Comparison of ENCODE assay signal across 18 cellular contexts in the genomic region with DNA sequence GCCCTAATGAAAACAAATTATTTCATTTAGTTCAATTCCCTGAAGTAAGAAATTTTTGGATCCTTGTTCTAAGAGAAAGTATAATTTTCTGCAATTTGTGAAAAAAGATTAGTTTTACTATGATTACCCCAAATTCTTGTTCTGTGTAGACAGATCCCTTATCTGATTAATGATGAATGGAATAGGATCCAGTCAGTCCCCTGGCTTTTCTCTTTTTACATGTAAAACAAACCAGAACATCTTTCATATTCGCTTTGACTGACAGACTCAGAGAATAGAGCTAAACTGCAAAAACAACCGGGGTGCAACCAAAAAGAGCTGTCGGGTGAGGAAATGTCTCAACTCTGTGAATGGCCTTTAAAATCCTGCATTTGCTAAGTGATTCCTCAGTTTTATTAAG.
DNase-seq lines count a peak whose midpoint lies in the region; ATAC-seq and TF ChIP-seq lines count a peak whose summit lies in the region.
"Had no signal": no experiment of that assay in that cellular context is flagged by ENCODE, and none has a peak within 500 bp of the region (broad histone marks: within the 10 kb centered on the region; RNA-seq: fewer than 3 reads in every experiment).

No MANE protein-coding gene starts in this region.

- no peak overlapping the region for H4K5ac ChIP-seq in IMR-90 (ENCODE audit: low read depth, low read length)

- H3K4me3 ChIP-seq in ACC112 (ENCODE audit: low read depth, low read length) (no peak overlapping the region), IMR-90 (ENCODE audit: insufficient read depth, low read depth, low read length) (no peak overlapping the region), RWPE2 (ENCODE audit: severe bottlenecking) (no peak overlapping the region), ascending aorta (no peak overlapping the region)
- H3K4me3 ChIP-seq: A549, GM23338 had no signal

- dilution Hi-C loops in IMR-90 (cut with HindIII; ENCODE audit: low sequenced_read_pairs, unreplicated experiment), result no loop called here

- H2AK5ac ChIP-seq in IMR-90 (ENCODE audit: low read depth, low read length), result no peak overlapping the region

- H3K56ac ChIP-seq in IMR-90 (ENCODE audit: extremely low read depth, insufficient read depth, low read length), result no peak overlapping the region

- intact Hi-C loops in IMR-90 (cut with micrococcal nuclease), result no loop called here
- intact Hi-C loops in posterior cingulate gyrus (cut with DNase I), result no loop called here
- intact Hi-C loops in ascending aorta (cut with DNase I), result no loop called here

- H3K9me3 ChIP-seq in IMR-90 (ENCODE audit: control insufficient read depth, insufficient read depth, low read length) (no peaks in the 10 kb centered on the region), RWPE2 (ENCODE audit: severe bottlenecking) (no peaks in the 10 kb centered on the region), ascending aorta (no peaks in the 10 kb centered on the region)
- H3K9me3 ChIP-seq: A549 had no signal

- no peak overlapping the region for H2BK15ac ChIP-seq in IMR-90 (ENCODE audit: low read depth, low read length)

- no peaks in the 10 kb centered on the region for H3K79me2 ChIP-seq in ACC112 (ENCODE audit: control insufficient read depth, insufficient read depth, low read length, unreplicated experiment)

- TF ChIP-seq CTCF in IMR-90 (conservative IDR thresholded peaks at IDR 0.05; ENCODE audit: low read depth, low read length) (no peak), RWPE2 (IDR thresholded peaks at IDR 0.05; ENCODE audit: poor library complexity, severe bottlenecking) (no peak), ascending aorta (IDR thresholded peaks at IDR 0.05) (no peak)

- no peaks in the 10 kb centered on the region for H3K27me3 ChIP-seq in ACC112 (ENCODE audit: insufficient read depth, low read length)
- no peaks in the 10 kb centered on the region for H3K27me3 ChIP-seq in IMR-90 (ENCODE audit: control insufficient read depth, insufficient read depth, low read length)
- no peaks in the 10 kb centered on the region for H3K27me3 ChIP-seq in RWPE2 (ENCODE audit: insufficient read depth, poor library complexity, severe bottlenecking)
- H3K27me3 ChIP-seq in ascending aorta, result no peaks in the 10 kb centered on the region

- no peak overlapping the region for H3K14ac ChIP-seq in IMR-90 (replicated peaks; ENCODE audit: low read depth, low read length)

- no peak overlapping the region for H3K18ac ChIP-seq in IMR-90 (ENCODE audit: low read depth, low read length)

- H2AFZ ChIP-seq in ACC112 (ENCODE audit: low read length, unreplicated experiment) (peak overlapping the region; percentile 20), IMR-90 (replicated peaks; ENCODE audit: low read length, poor library complexity) (no peak overlapping the region)
- H2AFZ ChIP-seq: GM23338 had no signal

- H3K4me1 ChIP-seq in ACC112 (ENCODE audit: control insufficient read depth, insufficient read depth, low read length, unreplicated experiment) (peaks cover 46% of the 10 kb centered on the region), IMR-90 (ENCODE audit: control insufficient read depth, insufficient read depth, low read length) (peaks cover 9% of the 10 kb centered on the region), RWPE2 (ENCODE audit: insufficient read depth, poor library complexity, severe bottlenecking) (peaks cover 26% of the 10 kb centered on the region), ascending aorta (no peaks in the 10 kb centered on the region)

- H3K27ac ChIP-seq in ACC112 (ENCODE audit: low read depth, low read length), result peak overlapping the region; percentile 87
- no peak overlapping the region for H3K27ac ChIP-seq in IMR-90 (ENCODE audit: insufficient read depth, low read length)
- H3K27ac ChIP-seq in RWPE2 (ENCODE audit: poor library complexity, severe bottlenecking), result peak overlapping the region; percentile 94
- H3K27ac ChIP-seq in ascending aorta, result no peak overlapping the region
- H3K27ac ChIP-seq: A549 had no signal

- H4K8ac ChIP-seq in IMR-90 (ENCODE audit: low read depth in 2 of 2, low read length in 2 of 2), result no peak overlapping the region

- no CpG with 5 or more reads among the region's 3 CpGs for WGBS in IMR-90 (ENCODE audit: extremely low coverage in 2 of 2, insufficient read length in 1 of 2), 2 experiments

- no peaks in the 10 kb centered on the region for H4K20me1 ChIP-seq in IMR-90 (ENCODE audit: insufficient read depth, low read length)

- peaks cover 0 to 6% of the 10 kb centered on the region in 2 experiments; a peak in 1 of 4 replicates for H3K79me1 ChIP-seq in IMR-90 (ENCODE audit: low read depth in 1 of 2, low read length in 2 of 2)

- H2BK120ac ChIP-seq in IMR-90 (ENCODE audit: low read depth, low read length), result no peak overlapping the region

- TF ChIP-seq POLR2A in IMR-90 (IDR thresholded peaks at IDR 0.05; ENCODE audit: low read depth, low read length), result no peak

- BruUV-seq in IMR-90 (replicated peaks; lab: Mats Ljungman, UMichigan), result no TSS peak

- H3K23ac ChIP-seq in IMR-90 (ENCODE audit: low read depth, low read length), result no peak overlapping the region

- H2BK20ac ChIP-seq in IMR-90 (ENCODE audit: low read depth, low read length), result peak overlapping the region; percentile 5; the same call in 1 of the 2 replicates

- H2BK5ac ChIP-seq in IMR-90 (ENCODE audit: low read depth, low read length, poor library complexity, severe bottlenecking), result no peak overlapping the region

- DNase-seq in IMR-90 (no peak), RWPE2 (ENCODE audit: low spot score) (no peak), posterior cingulate gyrus (no peak), NCI-H510A (lab: John Stamatoyannopoulos, UW) (no peak), ascending aorta (ENCODE audit: low spot score in 2 of 2) (no peak)
- DNase-seq: 8988T; C1 segment of cervical spinal cord; Calu3; CD4-positive, alpha-beta memory T cell; COR-L47; DMS53; DMS79 treated with DMSO at 0.1 percent for 48 hours; GF-D8; H9 had no signal

- no peak overlapping the region for H3K4me2 ChIP-seq in IMR-90 (ENCODE audit: low read depth, low read length)
- H3K4me2 ChIP-seq: A549, GM23338 had no signal

- TF ChIP-seq RAD21 in IMR-90 (IDR thresholded peaks at IDR 0.05; ENCODE audit: low read length), result no peak

- H4K91ac ChIP-seq in IMR-90 (ENCODE audit: insufficient read depth, low read depth, low read length), result no peak overlapping the region

- POLR2A ChIA-PET in IMR-90 (lab: Charles Lee; ENCODE audit: unreplicated experiment), result no interaction called here

- CTCF ChIA-PET in IMR-90 (lab: Yijun Ruan, JAX), result interaction anchor here (1.0 kb wide), 1 partner anchor 161 kb away, joined by 3 read pairs; no protein-coding TSS in a partner anchor

- H2AK9ac ChIP-seq in IMR-90 (replicated peaks; ENCODE audit: low read depth, low read length, poor library complexity), result no peak overlapping the region

- ATAC-seq in IMR-90 (ENCODE audit: low read depth) (no peak), RWPE2 (ENCODE audit: low read depth) (no peak)
- ATAC-seq: A549, GM23338, HCT116 had no signal

- H3K9ac ChIP-seq in IMR-90 (ENCODE audit: low read depth, low read length), result no peak overlapping the region

- no peaks in the 10 kb centered on the region; the same call in 1 of the 2 replicates for H3K9me1 ChIP-seq in IMR-90 (ENCODE audit: insufficient read depth, low read length)

- H3K4ac ChIP-seq in IMR-90 (ENCODE audit: low read depth, low read length), result no peak overlapping the region

- in situ Hi-C loops in IMR-90 (cut with MboI; ENCODE audit: low sequenced_read_pairs), result no loop called here

- no peaks in the 10 kb centered on the region for H3K36me3 ChIP-seq in ACC112 (ENCODE audit: insufficient read depth, low read length)
- no peaks in the 10 kb centered on the region for H3K36me3 ChIP-seq in IMR-90 (ENCODE audit: control insufficient read depth, insufficient read depth, low read length)
- H3K36me3 ChIP-seq in RWPE2 (ENCODE audit: low read depth), result no peaks in the 10 kb centered on the region
- no peaks in the 10 kb centered on the region for H3K36me3 ChIP-seq in ascending aorta

TF ChIP-seq in IMR-90, 13 proteins besides CTCF, POLR2A, EP300 and RAD21:
- TF ChIP-seq, protein P1, sequence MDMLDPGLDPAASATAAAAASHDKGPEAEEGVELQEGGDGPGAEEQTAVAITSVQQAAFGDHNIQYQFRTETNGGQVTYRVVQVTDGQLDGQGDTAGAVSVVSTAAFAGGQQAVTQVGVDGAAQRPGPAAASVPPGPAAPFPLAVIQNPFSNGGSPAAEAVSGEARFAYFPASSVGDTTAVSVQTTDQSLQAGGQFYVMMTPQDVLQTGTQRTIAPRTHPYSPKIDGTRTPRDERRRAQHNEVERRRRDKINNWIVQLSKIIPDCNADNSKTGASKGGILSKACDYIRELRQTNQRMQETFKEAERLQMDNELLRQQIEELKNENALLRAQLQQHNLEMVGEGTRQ (IDR thresholded peaks at IDR 0.05; ENCODE audit: low read depth, low read length), result no peak
- TF ChIP-seq RFX5 (IDR thresholded peaks at IDR 0.05; ENCODE audit: low read depth, low read length), result no peak
- no peak for TF ChIP-seq RCOR1 (IDR thresholded peaks at IDR 0.05; ENCODE audit: insufficient replicate concordance, low read length)
- TF ChIP-seq, protein P2, sequence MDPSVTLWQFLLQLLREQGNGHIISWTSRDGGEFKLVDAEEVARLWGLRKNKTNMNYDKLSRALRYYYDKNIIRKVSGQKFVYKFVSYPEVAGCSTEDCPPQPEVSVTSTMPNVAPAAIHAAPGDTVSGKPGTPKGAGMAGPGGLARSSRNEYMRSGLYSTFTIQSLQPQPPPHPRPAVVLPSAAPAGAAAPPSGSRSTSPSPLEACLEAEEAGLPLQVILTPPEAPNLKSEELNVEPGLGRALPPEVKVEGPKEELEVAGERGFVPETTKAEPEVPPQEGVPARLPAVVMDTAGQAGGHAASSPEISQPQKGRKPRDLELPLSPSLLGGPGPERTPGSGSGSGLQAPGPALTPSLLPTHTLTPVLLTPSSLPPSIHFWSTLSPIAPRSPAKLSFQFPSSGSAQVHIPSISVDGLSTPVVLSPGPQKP (IDR thresholded peaks at IDR 0.05; ENCODE audit: borderline replicate concordance, low read depth, low read length), result no peak
- TF ChIP-seq MAZ (IDR thresholded peaks at IDR 0.05; ENCODE audit: borderline replicate concordance, low read depth, low read length), result no peak
- no peak for TF ChIP-seq SMC3 (IDR thresholded peaks at IDR 0.05; ENCODE audit: low read depth, low read length)
- no peak for TF ChIP-seq MAFK (IDR thresholded peaks at IDR 0.05; ENCODE audit: low read depth, low read length)
- TF ChIP-seq FOS (IDR thresholded peaks at IDR 0.05; ENCODE audit: low read depth, low read length), result no peak

Comparison
In these comparisons a context has a peak if more than half of its experiments do, and no peak if none do; other contexts are left out.
1. H3K27ac ChIP-seq: peak in ACC112 (single experiment) and RWPE2 (single experiment); none in IMR-90 (single experiment) and ascending aorta (0 of 2).